In genomic region chr3:185253133-185253532, GRCh38 we compare ENCODE assay signal across 7 cellular contexts. TPM values are rescaled to one million over a fixed set of nuclear protein-coding genes. Genes with fewer than 3 reads are reported as not detected.
DNase-seq lines count a peak whose midpoint lies in the region; ATAC-seq and TF ChIP-seq lines count a peak whose summit lies in the region.
"Not testable (repeated sequence)": the region's sequence is repeated elsewhere in the genome, so short reads cannot be mapped to it uniquely, and the experiment has no call there.

No MANE protein-coding gene starts in this region.

- H3K9me3 Mint-ChIP-seq in activated T-helper 1 cell treated with anti-CD3 and anti-CD28 coated beads, Interleukin-12 subunit alpha, Interleukin-12 subunit beta, Interleukin-2, Interleukin-4 antibody, amounts not matched to agents 30 ng/mL and 10 ng/mL and 1 ng/mL, durations not matched to agents 14 hours and 24 hours and 36 hours, result peaks cover 13% of the 10 kb centered on the region
- H3K9me3 Mint-ChIP-seq in stimulated activated naive CD8-positive, alpha-beta T cell treated with anti-CD3 and anti-CD28 coated beads, Interleukin-15, Interleukin-2, amounts not matched to agents 100 ng/mL and 50 ng/mL, for 24 hours, result not testable (repeated sequence)

- TF ChIP-seq POLR2A in HCT116 (IDR thresholded peaks at IDR 0.05; ENCODE audit: borderline replicate concordance, extremely low read depth, insufficient read depth, insufficient read length), result not testable (repeated sequence)

- not testable (repeated sequence) for H3K27ac ChIP-seq in HCT116 (ENCODE audit: low read depth, low read length); Panc1 (ENCODE audit: low read length); coronary artery; left ventricle myocardium inferior (replicated peaks); mucosa of rectum (ENCODE audit: low read depth in 2 of 2, low read length in 2 of 2)

- TF ChIP-seq CTCF in HCT116 (IDR thresholded peaks at IDR 0.05 in 2 of 3, conservative IDR thresholded peaks at IDR 0.05 in 1 of 3; ENCODE audit: borderline replicate concordance in 1 of 3, insufficient read depth in 1 of 3, low read depth in 2 of 3, low read length in 2 of 3); Panc1 (IDR thresholded peaks at IDR 0.05); coronary artery (IDR thresholded peaks at IDR 0.05); left ventricle myocardium inferior (IDR thresholded peaks at IDR 0.05; ENCODE audit: borderline replicate concordance): not testable (repeated sequence)

- not testable (repeated sequence) for H3K79me2 ChIP-seq in HCT116 (ENCODE audit: insufficient read depth, low read length)

- RAD21 ChIA-PET in HCT116 (lab: Charles Lee; ENCODE audit: low non-redundant PET in 1 of 2, low total read pairs in 2 of 2, uncharacterized antibody in 2 of 2, unreplicated experiment in 2 of 2), result not testable (repeated sequence)

- POLR2A ChIA-PET in HCT116 (lab: Charles Lee), result not testable (repeated sequence)
- POLR2A ChIA-PET in Panc1 (lab: Charles Lee), result interaction anchor here (0.6 to 0.7 kb wide), 2 partner anchors 9 to 279 kb away, joined by 7 to 12 read pairs; no protein-coding TSS in a partner anchor

- H3K4me1 ChIP-seq in HCT116 (ENCODE audit: control insufficient read depth in 1 of 2, insufficient read depth in 2 of 2, low read length in 2 of 2); Panc1 (ENCODE audit: control insufficient read depth, insufficient read depth, low read length); mucosa of rectum (ENCODE audit: control insufficient read depth in 2 of 2, insufficient read depth in 2 of 2, low read length in 2 of 2): not testable (repeated sequence)
- H3K4me1 ChIP-seq in left ventricle myocardium inferior, result peaks cover 11% of the 10 kb centered on the region

- H4K20me1 ChIP-seq in HCT116 (ENCODE audit: insufficient read depth), result not testable (repeated sequence)

- peak; percentile 3; the same call in 1 of the 2 replicates for ATAC-seq in HCT116
- not testable (repeated sequence) for ATAC-seq in Panc1

- in situ Hi-C loops in Panc1 (cut with HindIII; ENCODE audit: low pct_unique_long_range_greater_than_20kb, low sequenced_read_pairs), result not testable (repeated sequence)

- H3K4me3 Mint-ChIP-seq in activated T-helper 1 cell treated with anti-CD3 and anti-CD28 coated beads, Interleukin-12 subunit alpha, Interleukin-12 subunit beta, Interleukin-2, Interleukin-4 antibody, amounts not matched to agents 30 ng/mL and 10 ng/mL and 1 ng/mL, durations not matched to agents 14 hours and 24 hours and 36 hours, result peak overlapping the region; percentile 42
- H3K4me3 Mint-ChIP-seq in stimulated activated naive CD8-positive, alpha-beta T cell treated with anti-CD3 and anti-CD28 coated beads, Interleukin-15, Interleukin-2, amounts not matched to agents 100 ng/mL and 50 ng/mL, for 24 hours, result peak overlapping the region; percentile 13

- H3K4me3 ChIP-seq in HCT116 (replicated peaks in 1 of 2; ENCODE audit: low read depth in 1 of 2, low read length in 2 of 2) (peak overlapping the region; percentile 64 to 68; a peak in 3 of 4 replicates), Panc1 (ENCODE audit: low read depth in 2 of 2, low read length in 2 of 2) (peak overlapping the region; percentile 63 to 78), coronary artery (peak overlapping the region; percentile 91), left ventricle myocardium inferior (peak overlapping the region; percentile 77), mucosa of rectum (ENCODE audit: low read length in 2 of 2) (peak overlapping the region; percentile 85 to 92)

- H3K36me3 Mint-ChIP-seq in activated T-helper 1 cell treated with anti-CD3 and anti-CD28 coated beads, Interleukin-12 subunit alpha, Interleukin-12 subunit beta, Interleukin-2, Interleukin-4 antibody, amounts not matched to agents 30 ng/mL and 10 ng/mL and 1 ng/mL, durations not matched to agents 14 hours and 24 hours and 36 hours (ENCODE audit: low read depth); stimulated activated naive CD8-positive, alpha-beta T cell treated with anti-CD3 and anti-CD28 coated beads, Interleukin-15, Interleukin-2, amounts not matched to agents 100 ng/mL and 50 ng/mL, for 24 hours (ENCODE audit: low read depth): not testable (repeated sequence)

- H3K36me3 ChIP-seq in HCT116 (ENCODE audit: control insufficient read depth in 1 of 2, insufficient read depth in 2 of 2, low read length in 2 of 2); Panc1 (ENCODE audit: control insufficient read depth, insufficient read depth, low read length); left ventricle myocardium inferior; mucosa of rectum (ENCODE audit: control insufficient read depth in 2 of 2, insufficient read depth in 2 of 2, low read length in 2 of 2): not testable (repeated sequence)

- H3K4me2 ChIP-seq in HCT116 (ENCODE audit: low read length), result peak overlapping the region; percentile 94

- intact Hi-C loops in HCT116 (cut with micrococcal nuclease); Panc1 (cut with micrococcal nuclease; ENCODE audit: unreplicated experiment); activated T-helper 1 cell treated with anti-CD3 and anti-CD28 coated beads, Interleukin-12 subunit alpha, Interleukin-12 subunit beta, Interleukin-2, Interleukin-4 antibody, amounts not matched to agents 30 ng/mL and 10 ng/mL and 1 ng/mL, durations not matched to agents 14 hours and 24 hours and 36 hours (cut with micrococcal nuclease); left ventricle myocardium inferior (cut with micrococcal nuclease): not testable (repeated sequence)

- not testable (repeated sequence) for H3K27me3 Mint-ChIP-seq in activated T-helper 1 cell treated with anti-CD3 and anti-CD28 coated beads, Interleukin-12 subunit alpha, Interleukin-12 subunit beta, Interleukin-2, Interleukin-4 antibody, amounts not matched to agents 30 ng/mL and 10 ng/mL and 1 ng/mL, durations not matched to agents 14 hours and 24 hours and 36 hours (ENCODE audit: insufficient read depth); stimulated activated naive CD8-positive, alpha-beta T cell treated with anti-CD3 and anti-CD28 coated beads, Interleukin-15, Interleukin-2, amounts not matched to agents 100 ng/mL and 50 ng/mL, for 24 hours

- H3K9ac ChIP-seq in HCT116 (ENCODE audit: low read length), result not testable (repeated sequence)
- peak overlapping the region in 1 of 2 donors; percentile 90 for H3K9ac ChIP-seq in mucosa of rectum (ENCODE audit: low read depth in 1 of 2, low read length in 2 of 2)

- H3K9me2 ChIP-seq in HCT116 (ENCODE audit: insufficient read depth), result not testable (repeated sequence)

- not testable (repeated sequence) for H3K4me1 Mint-ChIP-seq in activated T-helper 1 cell treated with anti-CD3 and anti-CD28 coated beads, Interleukin-12 subunit alpha, Interleukin-12 subunit beta, Interleukin-2, Interleukin-4 antibody, amounts not matched to agents 30 ng/mL and 10 ng/mL and 1 ng/mL, durations not matched to agents 14 hours and 24 hours and 36 hours (ENCODE audit: low read depth); stimulated activated naive CD8-positive, alpha-beta T cell treated with anti-CD3 and anti-CD28 coated beads, Interleukin-15, Interleukin-2, amounts not matched to agents 100 ng/mL and 50 ng/mL, for 24 hours (ENCODE audit: low read depth)

- not testable (repeated sequence) for H3K9me3 ChIP-seq in HCT116 (ENCODE audit: control insufficient read depth in 1 of 2, insufficient read depth in 1 of 2, low read depth in 1 of 2, low read length in 2 of 2); Panc1 (ENCODE audit: control insufficient read depth, insufficient read depth, low read depth, low read length); left ventricle myocardium inferior (replicated peaks); mucosa of rectum (ENCODE audit: control insufficient read depth in 2 of 2, low read length in 2 of 2)

- BruUV-seq in HCT116 (replicated peaks; lab: Mats Ljungman, UMichigan); Panc1 (replicated peaks; lab: Mats Ljungman, UMichigan): not testable (repeated sequence)

- not testable (repeated sequence) for H3K27me3 ChIP-seq in HCT116 (ENCODE audit: insufficient read depth, low read length); Panc1 (ENCODE audit: control insufficient read depth, insufficient read depth, low read length); left ventricle myocardium inferior (ENCODE audit: low read depth); mucosa of rectum (ENCODE audit: control insufficient read depth in 2 of 2, insufficient read depth in 2 of 2, low read length in 2 of 2)

- CTCF ChIA-PET in HCT116 (lab: Charles Lee); Panc1 (lab: Charles Lee): not testable (repeated sequence)

- H3K27ac Mint-ChIP-seq in activated T-helper 1 cell treated with anti-CD3 and anti-CD28 coated beads, Interleukin-12 subunit alpha, Interleukin-12 subunit beta, Interleukin-2, Interleukin-4 antibody, amounts not matched to agents 30 ng/mL and 10 ng/mL and 1 ng/mL, durations not matched to agents 14 hours and 24 hours and 36 hours; stimulated activated naive CD8-positive, alpha-beta T cell treated with anti-CD3 and anti-CD28 coated beads, Interleukin-15, Interleukin-2, amounts not matched to agents 100 ng/mL and 50 ng/mL, for 24 hours: not testable (repeated sequence)

- H2AFZ ChIP-seq in HCT116 (ENCODE audit: low read depth, low read length, poor library complexity, severe bottlenecking), result not testable (repeated sequence)

- not testable (repeated sequence) for TF ChIP-seq RAD21 in HCT116 (IDR thresholded peaks at IDR 0.05; ENCODE audit: low read depth)

- not testable (repeated sequence) for DNase-seq in HCT116 (ENCODE audit: low read depth, low spot score); Panc1 (ENCODE audit: low read depth, low spot score); activated T-helper 1 cell treated with anti-CD3 and anti-CD28 coated beads, Interleukin-12 subunit alpha, Interleukin-12 subunit beta, Interleukin-2, Interleukin-4 antibody, amounts not matched to agents 30 ng/mL and 10 ng/mL and 1 ng/mL, durations not matched to agents 14 hours and 24 hours and 36 hours (ENCODE audit: low spot score); coronary artery (ENCODE audit: low spot score); left ventricle myocardium inferior

RNA-seq across cellular contexts. Expression of gene EHHADH, which starts 0.7 kb away (rescaled TPM):
- total RNA-seq in HCT116 (2021; ENCODE audit: unreplicated experiment) (10.7 TPM), Panc1 (2021; ENCODE audit: unreplicated experiment) (7.8 TPM), left ventricle myocardium inferior (20.1 TPM)
- 3.0 and 4.4 TPM in 2 replicates for polyA plus RNA-seq in HCT116 (2012)
- polyA plus RNA-seq in Panc1 (2012; ENCODE audit: insufficient read length), result 9.6 TPM
- 1.4 and 1.8 TPM in 2 replicates for total RNA-seq in activated T-helper 1 cell treated with anti-CD3 and anti-CD28 coated beads, Interleukin-12 subunit alpha, Interleukin-12 subunit beta, Interleukin-2, Interleukin-4 antibody, amounts not matched to agents 30 ng/mL and 10 ng/mL and 1 ng/mL, durations not matched to agents 14 hours and 24 hours and 36 hours
